8 cellular contexts compared by ENCODE assay signal in genomic region chr19:51777570-51778460, GRCh38. TPM values are rescaled to one million over a fixed set of nuclear protein-coding genes. Genes with fewer than 3 reads are reported as not detected.
A peak's percentile ranks its signal among the peaks of the same experiment; 100 is the strongest.
DNase-seq lines count a peak whose midpoint lies in the region; ATAC-seq and TF ChIP-seq lines count a peak whose summit lies in the region.

No MANE protein-coding gene starts in this region.

- H3K4me1 Mint-ChIP-seq in activated T-helper 2 cell treated with anti-CD3 and anti-CD28 coated beads, Interferon-gamma antibody, Interleukin-2, Interleukin-4, amounts not matched to agents 10 μg/mL and 5 μg/mL and 100 μg/mL, durations not matched to agents 14 hours and 24 hours and 36 hours (ENCODE audit: low read depth): peaks cover 6% of the 10 kb centered on the region

- no peaks in the 10 kb centered on the region for H3K4me1 ChIP-seq in PC-9 (replicated peaks; ENCODE audit: insufficient read depth)

- H3K79me2 ChIP-seq in PC-9 (ENCODE audit: low read depth): no peaks in the 10 kb centered on the region

- H3K27me3 Mint-ChIP-seq in activated T-helper 2 cell treated with anti-CD3 and anti-CD28 coated beads, Interferon-gamma antibody, Interleukin-2, Interleukin-4, amounts not matched to agents 10 μg/mL and 5 μg/mL and 100 μg/mL, durations not matched to agents 14 hours and 24 hours and 36 hours (ENCODE audit: low read depth): peaks cover 4% of the 10 kb centered on the region

- peak; percentile 51 for DNase-seq in DMS153 (lab: John Stamatoyannopoulos, UW)
- DNase-seq in KBM-7: peak; percentile 68
- DNase-seq in PC-9: peak; percentile 44 to 63
- peak; percentile 12 for DNase-seq in activated T-helper 2 cell treated with anti-CD3 and anti-CD28 coated beads, Interferon-gamma antibody, Interleukin-2, Interleukin-4, amounts not matched to agents 10 μg/mL and 5 μg/mL and 100 μg/mL, durations not matched to agents 14 hours and 24 hours and 36 hours (ENCODE audit: low spot score)
- peak; percentile 71 for DNase-seq in glomerular endothelial cell (ENCODE audit: extremely low read depth, low read depth, low spot score)
- peak; percentile 25 for DNase-seq in occipital lobe (lab: John Stamatoyannopoulos, UW)

- BruUV-seq in PC-9 (replicated peaks; lab: Mats Ljungman, UMichigan): no TSS peak

- no peaks in the 10 kb centered on the region for H3F3A ChIP-seq in PC-9 (ENCODE audit: insufficient read depth, low read depth)

- no peak overlapping the region for H3K27ac ChIP-seq in PC-9

- H3K27ac Mint-ChIP-seq in activated T-helper 2 cell treated with anti-CD3 and anti-CD28 coated beads, Interferon-gamma antibody, Interleukin-2, Interleukin-4, amounts not matched to agents 10 μg/mL and 5 μg/mL and 100 μg/mL, durations not matched to agents 14 hours and 24 hours and 36 hours: no peak overlapping the region

- no peaks in the 10 kb centered on the region for H3K9me2 ChIP-seq in PC-9 (ENCODE audit: insufficient read depth)

- H3K4me3 Mint-ChIP-seq in activated T-helper 2 cell treated with anti-CD3 and anti-CD28 coated beads, Interferon-gamma antibody, Interleukin-2, Interleukin-4, amounts not matched to agents 10 μg/mL and 5 μg/mL and 100 μg/mL, durations not matched to agents 14 hours and 24 hours and 36 hours (ENCODE audit: low read depth): no peak overlapping the region

- ATAC-seq in GM21723 (IDR thresholded peaks at IDR 0.05; ENCODE audit: unreplicated experiment): no peak
- no peak for ATAC-seq in HG03097 (IDR thresholded peaks at IDR 0.05; ENCODE audit: low FRiP score, unreplicated experiment)

- no peak overlapping the region for H2AFZ ChIP-seq in PC-9

- no peaks in the 10 kb centered on the region for H3K9me3 ChIP-seq in PC-9 (ENCODE audit: insufficient read depth, low read depth)

- no peaks in the 10 kb centered on the region for H3K9me3 Mint-ChIP-seq in activated T-helper 2 cell treated with anti-CD3 and anti-CD28 coated beads, Interferon-gamma antibody, Interleukin-2, Interleukin-4, amounts not matched to agents 10 μg/mL and 5 μg/mL and 100 μg/mL, durations not matched to agents 14 hours and 24 hours and 36 hours

- H4K20me1 ChIP-seq in PC-9 (ENCODE audit: insufficient read depth): no peaks in the 10 kb centered on the region

- peak; percentile 86 for TF ChIP-seq CTCF in PC-9 (conservative IDR thresholded peaks at IDR 0.05)

- CTCF ChIA-PET in PC-9 (lab: Charles Lee): interaction anchor here (0.6 to 1.0 kb wide), 3 partner anchors 117 to 1867 kb away, joined by 3 to 7 read pairs (median 3); no protein-coding TSS in a partner anchor

- H3K4me2 ChIP-seq in PC-9: peak overlapping the region; percentile 29

- no peaks in the 10 kb centered on the region for H3K36me3 Mint-ChIP-seq in activated T-helper 2 cell treated with anti-CD3 and anti-CD28 coated beads, Interferon-gamma antibody, Interleukin-2, Interleukin-4, amounts not matched to agents 10 μg/mL and 5 μg/mL and 100 μg/mL, durations not matched to agents 14 hours and 24 hours and 36 hours (ENCODE audit: low read depth)

- POLR2A ChIA-PET in PC-9 (lab: Charles Lee; ENCODE audit: unreplicated experiment): interaction anchor here (0.5 to 0.6 kb wide), 2 partner anchors 33 to 74 kb away, joined by 5 to 22 read pairs; no protein-coding TSS in a partner anchor

- intact Hi-C loops in PC-9 (cut with micrococcal nuclease; ENCODE audit: unreplicated experiment): loop anchor here (1.0 to 10.0 kb wide), 4 partner anchors 113 to 356 kb away; no protein-coding TSS in a partner anchor
- intact Hi-C loops in activated T-helper 2 cell treated with anti-CD3 and anti-CD28 coated beads, Interferon-gamma antibody, Interleukin-2, Interleukin-4, amounts not matched to agents 10 μg/mL and 5 μg/mL and 100 μg/mL, durations not matched to agents 14 hours and 24 hours and 36 hours (cut with micrococcal nuclease): loop anchor here (5.0 kb wide), 1 partner anchor 459 kb away; no protein-coding TSS in a partner anchor

- H3K27me3 ChIP-seq in PC-9 (ENCODE audit: insufficient read depth, low read depth): peaks cover 25% of the 10 kb centered on the region

- in situ Hi-C loops in KBM-7 (cut with MboI; ENCODE audit: low pct_unique_long_range_greater_than_20kb, low sequenced_read_pairs): no loop called here

- no peaks in the 10 kb centered on the region for H3K36me3 ChIP-seq in PC-9 (ENCODE audit: low read depth)

- H3K4me3 ChIP-seq in PC-9: no peak overlapping the region

RNA-seq across cellular contexts. Expression of gene FPR2, which starts 16.8 kb away (rescaled TPM):
- total RNA-seq in PC-9 (2021) (not detected in 2 replicates), glomerular endothelial cell (not detected in 2 replicates), occipital lobe (0.62 TPM)
- not detected in 2 replicates for total RNA-seq in activated T-helper 2 cell treated with anti-CD3 and anti-CD28 coated beads, Interferon-gamma antibody, Interleukin-2, Interleukin-4, amounts not matched to agents 10 μg/mL and 5 μg/mL and 100 μg/mL, durations not matched to agents 14 hours and 24 hours and 36 hours

RNA-seq across cellular contexts. Expression of gene FPR3, which starts 17.1 kb away (rescaled TPM):
- total RNA-seq in PC-9 (2021): not detected in 2 replicates
- not detected in 2 replicates for total RNA-seq in activated T-helper 2 cell treated with anti-CD3 and anti-CD28 coated beads, Interferon-gamma antibody, Interleukin-2, Interleukin-4, amounts not matched to agents 10 μg/mL and 5 μg/mL and 100 μg/mL, durations not matched to agents 14 hours and 24 hours and 36 hours
- not detected in 2 replicates for total RNA-seq in glomerular endothelial cell
- 0.31 TPM for total RNA-seq in occipital lobe

RNA-seq across cellular contexts. Expression of gene FPR1, which starts 26.1 kb away (rescaled TPM):
- not detected in 2 replicates for total RNA-seq in PC-9 (2021)
- not detected in 2 replicates for total RNA-seq in activated T-helper 2 cell treated with anti-CD3 and anti-CD28 coated beads, Interferon-gamma antibody, Interleukin-2, Interleukin-4, amounts not matched to agents 10 μg/mL and 5 μg/mL and 100 μg/mL, durations not matched to agents 14 hours and 24 hours and 36 hours
- total RNA-seq in glomerular endothelial cell: not detected in 2 replicates
- total RNA-seq in occipital lobe: 6.7 TPM

RNA-seq across cellular contexts. Expression of gene HAS1, which starts 54.0 kb away (rescaled TPM):
- total RNA-seq in PC-9 (2021) (not detected in 2 replicates), glomerular endothelial cell (not detected in 2 replicates), occipital lobe (2.3 TPM)
- total RNA-seq in activated T-helper 2 cell treated with anti-CD3 and anti-CD28 coated beads, Interferon-gamma antibody, Interleukin-2, Interleukin-4, amounts not matched to agents 10 μg/mL and 5 μg/mL and 100 μg/mL, durations not matched to agents 14 hours and 24 hours and 36 hours: not detected in 2 replicates

Comparison
In these comparisons a context has a peak if more than half of its experiments do, and no peak if none do; other contexts are left out.
1. DNase-seq: peak in every context shown above with its lines; median percentile 71 in glomerular endothelial cell; 68 in KBM-7; 54 in PC-9; 51 in DMS153; 25 in occipital lobe; 12 in activated T-helper 2 cell treated with anti-CD3 and anti-CD28 coated beads, Interferon-gamma antibody, Interleukin-2, Interleukin-4, amounts not matched to agents 10 μg/mL and 5 μg/mL and 100 μg/mL, durations not matched to agents 14 hours and 24 hours and 36 hours.